In genomic region chr4:128863314-128864075, GRCh38 we compare ENCODE assay signal across 8 cellular contexts. TPM values are rescaled to one million over a fixed set of nuclear protein-coding genes. Genes with fewer than 3 reads are reported as not detected.
DNase-seq lines count a peak whose midpoint lies in the region; ATAC-seq, FAIRE-seq and TF ChIP-seq lines count a peak whose summit lies in the region.

No MANE protein-coding gene starts in this region.

- H2AFZ ChIP-seq in endothelial cell of umbilical vein (ENCODE audit: low read depth, low read length): no peak overlapping the region

- CTCF ChIA-PET in endothelial cell of umbilical vein (lab: Charles Lee): interaction anchor here (0.7 to 3.7 kb wide), 12 partner anchors 9 to 795 kb away, joined by 3 to 29 read pairs (median 4); no protein-coding TSS in a partner anchor

- no peaks in the 10 kb centered on the region for H3K27me3 ChIP-seq in endothelial cell of umbilical vein (ENCODE audit: control insufficient read depth in 2 of 2, insufficient read depth in 2 of 2, low read length in 2 of 2)

- no peaks in the 10 kb centered on the region for H4K20me1 ChIP-seq in endothelial cell of umbilical vein (replicated peaks; ENCODE audit: control insufficient read depth, extremely low read depth, insufficient read depth, low read length)

- no peaks in the 10 kb centered on the region for H3K79me2 ChIP-seq in endothelial cell of umbilical vein (ENCODE audit: control insufficient read depth, insufficient read depth, low read length)

- H3K9me3 Mint-ChIP-seq in stimulated activated effector memory CD8-positive, alpha-beta T cell treated with anti-CD3 and anti-CD28 coated beads, Interleukin-12 subunit alpha, Interleukin-12 subunit beta, amount 100 ng/mL, for 72 hours: no peaks in the 10 kb centered on the region

- H3K27ac Mint-ChIP-seq in stimulated activated effector memory CD8-positive, alpha-beta T cell treated with anti-CD3 and anti-CD28 coated beads, Interleukin-12 subunit alpha, Interleukin-12 subunit beta, amount 100 ng/mL, for 72 hours: peak overlapping the region; percentile 84

- no TSS peak for BruUV-seq in endothelial cell of umbilical vein (replicated peaks; lab: Mats Ljungman, UMichigan)

- H3K9me3 ChIP-seq in endothelial cell of umbilical vein (replicated peaks; ENCODE audit: control insufficient read depth, insufficient read depth, low read length) (no peaks in the 10 kb centered on the region), mucosa of descending colon (no peaks in the 10 kb centered on the region)

- intact Hi-C loops in endothelial cell of umbilical vein (cut with micrococcal nuclease): loop anchor here (1.0 to 5.0 kb wide), 11 partner anchors 51 to 672 kb away; no protein-coding TSS in a partner anchor
- intact Hi-C loops in mucosa of descending colon (cut with DNase I, micrococcal nuclease): loop anchor here (5.0 to 10.0 kb wide), 2 partner anchors 296 to 669 kb away; no protein-coding TSS in a partner anchor

- peak; percentile 29 for DNase-seq in DMS153 treated with DMSO at 0.1 percent for 48 hours (lab: John Stamatoyannopoulos, UW; ENCODE audit: unreplicated experiment)
- DNase-seq in NCI-H748 treated with DMSO at 0.1 percent for 48 hours (lab: John Stamatoyannopoulos, UW): peak; percentile 12
- DNase-seq in activated CD8-positive, alpha-beta memory T cell treated with anti-CD3 and anti-CD28 coated beads, Interleukin-2, amount 50 U/mL, for 24 hours (ENCODE audit: extremely low read depth): peak; percentile 14
- peak; percentile 81 for DNase-seq in endothelial cell of umbilical vein (ENCODE audit: low read depth, low spot score)
- peak; percentile 62 to 78 (median 77) for DNase-seq in mucosa of descending colon
- DNase-seq in stimulated activated effector memory CD8-positive, alpha-beta T cell treated with anti-CD3 and anti-CD28 coated beads, Interleukin-12 subunit alpha, Interleukin-12 subunit beta, amount 100 ng/mL, for 72 hours (ENCODE audit: low spot score in 2 of 2): peak; percentile 49 to 74
- no peak for DNase-seq in cortex of kidney (lab: John Stamatoyannopoulos, UW)

- H3K9me1 ChIP-seq in endothelial cell of umbilical vein (replicated peaks; ENCODE audit: control insufficient read depth, extremely low read depth, insufficient read depth, low read length): no peaks in the 10 kb centered on the region

- no peak overlapping the region for H3K9ac ChIP-seq in endothelial cell of umbilical vein (replicated peaks; ENCODE audit: extremely low read depth, insufficient read depth, low read length)

- POLR2A ChIA-PET in endothelial cell of umbilical vein (lab: Charles Lee): no interaction called here

- peak; percentile 95 for FAIRE-seq in endothelial cell of umbilical vein (lab: Jason Lieb, UNC)

- peaks cover 11% of the 10 kb centered on the region for H3K4me1 ChIP-seq in endothelial cell of umbilical vein (ENCODE audit: control insufficient read depth, extremely low read depth, insufficient read depth, low read length)
- peaks cover 8% of the 10 kb centered on the region for H3K4me1 ChIP-seq in mucosa of descending colon (ENCODE audit: low read depth)

- ATAC-seq in HG02938 (IDR thresholded peaks at IDR 0.05; ENCODE audit: unreplicated experiment) (peak; percentile 34), mucosa of descending colon (peak; percentile 84)
- no peak for ATAC-seq in stimulated activated effector memory CD8-positive, alpha-beta T cell treated with anti-CD3 and anti-CD28 coated beads, Interleukin-12 subunit alpha, Interleukin-12 subunit beta, amount 100 ng/mL, for 72 hours

- dilution Hi-C loops in endothelial cell of umbilical vein (cut with MboI; ENCODE audit: extremely low pct_ligation_motif_present, low sequenced_read_pairs): no loop called here

- H3K4me2 ChIP-seq in endothelial cell of umbilical vein (ENCODE audit: insufficient read depth, low read length): no peak overlapping the region

- TF ChIP-seq CTCF in endothelial cell of umbilical vein (IDR thresholded peaks at IDR 0.05; ENCODE audit: extremely low read depth in 1 of 2, insufficient read depth in 1 of 2, low read depth in 1 of 2, low read length in 2 of 2): peak; percentile 78 to 83
- TF ChIP-seq CTCF in mucosa of descending colon (IDR thresholded peaks at IDR 0.05): peak; percentile 66

- H3K4me3 ChIP-seq in endothelial cell of umbilical vein (replicated peaks in 1 of 3; ENCODE audit: insufficient read depth in 1 of 3, low read depth in 1 of 3, low read length in 3 of 3) (no peak overlapping the region), mucosa of descending colon (no peak overlapping the region)

- TF ChIP-seq POLR2A in endothelial cell of umbilical vein (IDR thresholded peaks at IDR 0.05; ENCODE audit: low read depth, low read length): no peak

- peaks cover 56% of the 10 kb centered on the region for H3K4me1 Mint-ChIP-seq in stimulated activated effector memory CD8-positive, alpha-beta T cell treated with anti-CD3 and anti-CD28 coated beads, Interleukin-12 subunit alpha, Interleukin-12 subunit beta, amount 100 ng/mL, for 72 hours

- no peak overlapping the region for H3K27ac ChIP-seq in endothelial cell of umbilical vein (ENCODE audit: insufficient read depth, low read depth, low read length)

- peaks cover 91% of the 10 kb centered on the region for H3K36me3 Mint-ChIP-seq in stimulated activated effector memory CD8-positive, alpha-beta T cell treated with anti-CD3 and anti-CD28 coated beads, Interleukin-12 subunit alpha, Interleukin-12 subunit beta, amount 100 ng/mL, for 72 hours

- H3K36me3 ChIP-seq in endothelial cell of umbilical vein (ENCODE audit: control insufficient read depth in 2 of 2, extremely low read depth in 1 of 2, insufficient read depth in 2 of 2, low read length in 2 of 2) (peaks cover 20% of the 10 kb centered on the region in 2 experiments), mucosa of descending colon (ENCODE audit: low read depth) (no peaks in the 10 kb centered on the region)

- peak overlapping the region; percentile 29 for H3K4me3 Mint-ChIP-seq in stimulated activated effector memory CD8-positive, alpha-beta T cell treated with anti-CD3 and anti-CD28 coated beads, Interleukin-12 subunit alpha, Interleukin-12 subunit beta, amount 100 ng/mL, for 72 hours

TF ChIP-seq in endothelial cell of umbilical vein, 7 proteins besides CTCF, POLR2A, EP300 and RAD21:
- TF ChIP-seq MAX (IDR thresholded peaks at IDR 0.05; ENCODE audit: insufficient read depth, insufficient read length): no peak
- TF ChIP-seq GATA2 (IDR thresholded peaks at IDR 0.05; ENCODE audit: insufficient read depth, insufficient read length, low read depth, low read length): no peak
- TF ChIP-seq EZH2 (IDR thresholded peaks at IDR 0.05; ENCODE audit: borderline replicate concordance, low read depth, low read length, severe bottlenecking): no peak
- no peak for TF ChIP-seq FOS (IDR thresholded peaks at IDR 0.05; ENCODE audit: borderline replicate concordance, insufficient read depth, low read length)
- TF ChIP-seq JUN (IDR thresholded peaks at IDR 0.05; ENCODE audit: borderline replicate concordance, insufficient read depth, insufficient read length, low read depth): no peak
- no peak for TF ChIP-seq MYC (IDR thresholded peaks at IDR 0.05; ENCODE audit: low read depth, low read length)
- TF ChIP-seq POLR2AphosphoS5 (IDR thresholded peaks at IDR 0.05; ENCODE audit: insufficient read depth, low read depth, low read length): no peak
TF ChIP-seq in endothelial cell of umbilical vein: peak in this region for 0.

RNA-seq across cellular contexts. Expression of gene JADE1, which starts 54.0 kb away (rescaled TPM):
- 39.2 and 45.6 TPM in 2 replicates for total RNA-seq in endothelial cell of umbilical vein
- 9.9 and 13.6 TPM in 2 replicates for polyA plus RNA-seq in endothelial cell of umbilical vein
- polyA plus RNA-seq in endothelial cell of umbilical vein (2011; cell fraction: cytosol; rRNA removed): 14.9 and 16.0 TPM in 2 replicates
- polyA plus RNA-seq in endothelial cell of umbilical vein (2011; cell fraction: nucleus; rRNA removed): 38.0 and 39.7 TPM in 2 replicates
- 14.3 and 15.8 TPM in 2 replicates for polyA plus RNA-seq in endothelial cell of umbilical vein (2012)
- 39.6 and 46.0 TPM in 2 replicates for polyA minus RNA-seq in endothelial cell of umbilical vein
- 13.4 TPM for polyA minus RNA-seq in endothelial cell of umbilical vein (2011; cell fraction: cytosol; rRNA and poly(A)+ RNA removed)
- polyA minus RNA-seq in endothelial cell of umbilical vein (2011; cell fraction: nucleus; rRNA and poly(A)+ RNA removed): 25.9 and 33.0 TPM in 2 replicates
- total RNA-seq in mucosa of descending colon: 10 to 100 TPM in 2 of 3 donors, 1 to 10 TPM in 1; 8.5 to 30.9 (median 10.8) TPM
